9 cellular contexts compared by ENCODE assay signal in genomic region chr19:39413903-39414608, GRCh38. TPM values are rescaled to one million over a fixed set of nuclear protein-coding genes. Genes with fewer than 3 reads are reported as not detected.
DNase-seq lines count a peak whose midpoint lies in the region; ATAC-seq and TF ChIP-seq lines count a peak whose summit lies in the region.
"Had no signal": no experiment of that assay in that cellular context is flagged by ENCODE, and none has a peak within 500 bp of the region (broad histone marks: within the 10 kb centered on the region; RNA-seq: fewer than 3 reads in every experiment).

No MANE protein-coding gene starts in this region.

- no peak overlapping the region for H2AFZ ChIP-seq in ACC112 (ENCODE audit: low read length, unreplicated experiment)

- peaks cover 17% of the 10 kb centered on the region for H3K79me2 ChIP-seq in ACC112 (ENCODE audit: control insufficient read depth, insufficient read depth, low read length, unreplicated experiment)

- H3K4me3 ChIP-seq in ACC112 (ENCODE audit: low read depth, low read length): peak overlapping the region; percentile 86
- H3K4me3 ChIP-seq in iPS-18c (ENCODE audit: insufficient read depth, low read depth, low read length): peak overlapping the region; percentile 96
- H3K4me3 ChIP-seq in stomach: peak overlapping the region; percentile 57 to 95 (median 92)

- peak overlapping the region; percentile 78 for H3K27ac Mint-ChIP-seq in activated naive CD8-positive, alpha-beta T cell treated with anti-CD3 and anti-CD28 coated beads, Interleukin-2, amount 50 U/mL, for 24 hours

- peaks cover 4% of the 10 kb centered on the region for H3K36me3 Mint-ChIP-seq in activated naive CD8-positive, alpha-beta T cell treated with anti-CD3 and anti-CD28 coated beads, Interleukin-2, amount 50 U/mL, for 24 hours (ENCODE audit: low read depth)

- no peaks in the 10 kb centered on the region for H3K9me3 Mint-ChIP-seq in activated naive CD8-positive, alpha-beta T cell treated with anti-CD3 and anti-CD28 coated beads, Interleukin-2, amount 50 U/mL, for 24 hours

- peaks cover 36% of the 10 kb centered on the region for H3K4me1 Mint-ChIP-seq in activated naive CD8-positive, alpha-beta T cell treated with anti-CD3 and anti-CD28 coated beads, Interleukin-2, amount 50 U/mL, for 24 hours

- peaks cover 4% of the 10 kb centered on the region; the same call in 1 of the 2 replicates for H3K36me3 ChIP-seq in ACC112 (ENCODE audit: insufficient read depth, low read length)
- peaks cover 12 to 29% (median 22%) of the 10 kb centered on the region in 4 donors for H3K36me3 ChIP-seq in stomach
- H3K36me3 ChIP-seq: neutrophil had no signal

- ATAC-seq in activated naive CD8-positive, alpha-beta T cell treated with anti-CD3 and anti-CD28 coated beads, Interleukin-2, amount 50 U/mL, for 24 hours: no peak
- ATAC-seq in HG03175 (IDR thresholded peaks at IDR 0.05; ENCODE audit: unreplicated experiment): no peak

- WGBS in stomach, 5 donors: 40 to 56% (median 43%) methylated on average over 18 of the region's 18 CpGs

- no peak for TF ChIP-seq POLR2A in stomach (IDR thresholded peaks at IDR 0.05)

- H3K27me3 Mint-ChIP-seq in activated naive CD8-positive, alpha-beta T cell treated with anti-CD3 and anti-CD28 coated beads, Interleukin-2, amount 50 U/mL, for 24 hours: peaks cover 2% of the 10 kb centered on the region

- H3K4me1 ChIP-seq in ACC112 (ENCODE audit: control insufficient read depth, insufficient read depth, low read length, unreplicated experiment): peaks cover 22% of the 10 kb centered on the region
- peaks cover 23 to 70% (median 60%) of the 10 kb centered on the region in 4 donors for H3K4me1 ChIP-seq in stomach

- TF ChIP-seq CTCF in GM20000 (IDR thresholded peaks at IDR 0.05; ENCODE audit: extremely low read depth, missing control alignments) (peak; percentile 18), stomach (IDR thresholded peaks at IDR 0.05) (no peak)

- H3K27ac ChIP-seq in ACC112 (ENCODE audit: low read depth, low read length) (peak overlapping the region; percentile 82), stomach (peak overlapping the region; percentile 82 to 100 (median 98))

- DNase-seq in GM20000 (ENCODE audit: low spot score) (no peak), stomach (no peak), iPS-NIHi11 (ENCODE audit: low spot score) (no peak), NCI-H1092 (lab: John Stamatoyannopoulos, UW) (no peak)
- DNase-seq in activated naive CD8-positive, alpha-beta T cell treated with anti-CD3 and anti-CD28 coated beads, Interleukin-2, amount 50 U/mL, for 24 hours: no peak

- intact Hi-C loops in stomach (cut with DNase I; ENCODE audit: low total_unique reads): no loop called here

- no peaks in the 10 kb centered on the region for H3K27me3 ChIP-seq in ACC112 (ENCODE audit: insufficient read depth, low read length)
- H3K27me3 ChIP-seq in stomach: no peaks in the 10 kb centered on the region

- peak overlapping the region; percentile 86 for H3K4me3 Mint-ChIP-seq in activated naive CD8-positive, alpha-beta T cell treated with anti-CD3 and anti-CD28 coated beads, Interleukin-2, amount 50 U/mL, for 24 hours

- TF ChIP-seq EP300 in stomach (IDR thresholded peaks at IDR 0.05): no peak

- H3K9me3 ChIP-seq in iPS-18c (ENCODE audit: control insufficient read depth, insufficient read depth, low read length): no peaks in the 10 kb centered on the region
- no peaks in the 10 kb centered on the region for H3K9me3 ChIP-seq in stomach
- H3K9me3 ChIP-seq: neutrophil had no signal

RNA-seq across cellular contexts. Expression of gene PLEKHG2, which starts 1.6 kb away (rescaled TPM):
- total RNA-seq in stomach: 10 to 100 TPM in 2 of 5 donors, 1 to 10 TPM in 3; 1.4 to 20.2 (median 8.5) TPM
- polyA plus RNA-seq in stomach: 1 to 10 TPM; 4.6 to 6.3 (median 4.9) TPM

RNA-seq across cellular contexts. Expression of gene ZFP36, which starts 7.4 kb away (rescaled TPM):
- 1,000 to 10,000 TPM in 1 of 5 donors, 100 to 1,000 TPM in 3, 10 to 100 TPM in 1; 26.1 to 1,667 (median 340) TPM for total RNA-seq in stomach
- 100 to 1,000 TPM; 127 to 150 (median 136) TPM for polyA plus RNA-seq in stomach

RNA-seq across cellular contexts. Expression of gene RPS16, which starts 21.7 kb away (rescaled TPM):
- 1,000 to 10,000 TPM in 3 of 5 donors, 100 to 1,000 TPM in 1, 10 to 100 TPM in 1; 69.0 to 2,451 (median 1,419) TPM for total RNA-seq in stomach
- 1,000 to 10,000 TPM; 3,264 to 4,294 (median 3,586) TPM for polyA plus RNA-seq in stomach

RNA-seq across cellular contexts. Expression of gene MED29, which starts 22.9 kb away (rescaled TPM):
- 10 to 100 TPM in 4 of 5 donors, 1 to 10 TPM in 1; 6.4 to 91.0 (median 23.0) TPM for total RNA-seq in stomach
- polyA plus RNA-seq in stomach: 10 to 100 TPM; 20.4 to 22.1 (median 20.5) TPM

RNA-seq across cellular contexts. Expression of gene PAF1, which starts 23.1 kb away (rescaled TPM):
- 10 to 100 TPM in 3 of 5 donors, 1 to 10 TPM in 2; 7.0 to 77.2 (median 21.4) TPM for total RNA-seq in stomach
- polyA plus RNA-seq in stomach: 10 to 100 TPM; 31.7 to 49.0 (median 32.2) TPM
